ENCODE assay signal across 12 cellular contexts in genomic region chr14:99412122-99413061, GRCh38.
DNase-seq lines count a peak whose midpoint lies in the region; ATAC-seq and TF ChIP-seq lines count a peak whose summit lies in the region.
"Had no signal": no experiment of that assay in that cellular context is flagged by ENCODE, and none has a peak within 500 bp of the region (broad histone marks: within the 10 kb centered on the region; RNA-seq: fewer than 3 reads in every experiment).

No MANE protein-coding gene starts in this region.

- intact Hi-C loops in activated CD8-positive, alpha-beta T cell treated with anti-CD3 and anti-CD28 coated beads for 36 hours (cut with micrococcal nuclease), result loop anchor here (10.0 kb wide), 1 partner anchor 88 kb away; no protein-coding TSS in a partner anchor

- peak overlapping the region; percentile 58 for H3K27ac Mint-ChIP-seq in activated CD8-positive, alpha-beta T cell treated with anti-CD3 and anti-CD28 coated beads for 36 hours
- no peak overlapping the region for H3K27ac Mint-ChIP-seq in activated CD8-positive, alpha-beta T cell treated with anti-CD3 and anti-CD28 coated beads, Interleukin-2, amount 10 ng/mL, durations not matched to agents 7 days and 5 days
- peak overlapping the region; percentile 47 for H3K27ac Mint-ChIP-seq in activated T-cell treated with anti-CD3 and anti-CD28 coated beads, Interleukin-2, amount 50 U/mL, for 72 hours
- H3K27ac Mint-ChIP-seq: activated naive CD8-positive, alpha-beta T cell treated with anti-CD3 and anti-CD28 coated beads, Interleukin-2, amount 10 ng/mL, durations not matched to agents 7 days and 5 days had no signal

- H3K9ac ChIP-seq in iPS-18a (ENCODE audit: low read length), result no peak overlapping the region

- H3K36me3 ChIP-seq in iPS-18a (ENCODE audit: control insufficient read depth, low read depth, low read length), result no peaks in the 10 kb centered on the region
- peaks cover 2% of the 10 kb centered on the region; the same call in 1 of the 2 replicates for H3K36me3 ChIP-seq in SJCRH30

- no peaks in the 10 kb centered on the region for H3K9me3 ChIP-seq in iPS-18a (ENCODE audit: control insufficient read depth, low read depth, low read length)
- no peaks in the 10 kb centered on the region for H3K9me3 ChIP-seq in SJCRH30 (replicated peaks)

- H3K4me3 ChIP-seq in iPS-18a (ENCODE audit: low read length) (peak overlapping the region; percentile 25), SJCRH30 (no peak overlapping the region)

- CTCF ChIA-PET in activated CD8-positive, alpha-beta T cell treated with anti-CD3 and anti-CD28 coated beads for 36 hours (lab: Charles Lee), result interaction anchor here (0.7 to 8.6 kb wide), 5 partner anchors 11 to 93 kb away, joined by 3 to 145 read pairs (median 6); no protein-coding TSS in a partner anchor
- CTCF ChIA-PET in activated CD8-positive, alpha-beta T cell treated with anti-CD3 and anti-CD28 coated beads, Interleukin-2, amount 10 ng/mL, durations not matched to agents 7 days and 5 days (lab: Charles Lee), result interaction anchor here (0.8 to 6.2 kb wide), 6 partner anchors 8 to 93 kb away, joined by 3 to 28 read pairs (median 4); no protein-coding TSS in a partner anchor

- H3K4me1 ChIP-seq in iPS-18a (ENCODE audit: control insufficient read depth, low read depth, low read length) (peaks cover 70% of the 10 kb centered on the region), SJCRH30 (no peaks in the 10 kb centered on the region)

- peak; percentile 15 for DNase-seq in activated CD8-positive, alpha-beta T cell treated with anti-CD3 and anti-CD28 coated beads for 36 hours
- DNase-seq in activated CD8-positive, alpha-beta T cell treated with anti-CD3 and anti-CD28 coated beads, Interleukin-2, amount 10 ng/mL, durations not matched to agents 7 days and 5 days, result no peak
- DNase-seq in activated T-cell treated with anti-CD3 and anti-CD28 coated beads, Interleukin-2, amount 50 U/mL, for 72 hours, result peak; percentile 6 to 23
- DNase-seq in stimulated activated CD4-positive, alpha-beta T cell treated with anti-CD3 and anti-CD28 coated beads, Interleukin-4, amount 100 ng/mL, for 48 hours (ENCODE audit: low read depth in 2 of 2), result peak; percentile 16 to 40
- DNase-seq in SJCRH30, result no peak
- DNase-seq in activated CD8-positive, alpha-beta memory T cell treated with anti-CD3 and anti-CD28 coated beads, Interleukin-2, amount 50 U/mL, for 4 hours, result no peak
- DNase-seq: activated naive CD8-positive, alpha-beta T cell treated with anti-CD3 and anti-CD28 coated beads, Interleukin-2, amount 10 ng/mL, durations not matched to agents 7 days and 5 days; DMS79; erythroblast had no signal

- no peak for TF ChIP-seq CTCF in activated CD8-positive, alpha-beta T cell treated with anti-CD3 and anti-CD28 coated beads for 36 hours (IDR thresholded peaks at IDR 0.05)

- H3K27ac ChIP-seq in iPS-18a (ENCODE audit: low read length), result peak overlapping the region; percentile 0
- no peak overlapping the region for H3K27ac ChIP-seq in SJCRH30
- H3K27ac ChIP-seq: RWPE1 had no signal

- H3K4me1 Mint-ChIP-seq in activated CD8-positive, alpha-beta T cell treated with anti-CD3 and anti-CD28 coated beads for 36 hours (ENCODE audit: low read depth), result peaks cover 20% of the 10 kb centered on the region
- peaks cover 15% of the 10 kb centered on the region for H3K4me1 Mint-ChIP-seq in activated CD8-positive, alpha-beta T cell treated with anti-CD3 and anti-CD28 coated beads, Interleukin-2, amount 10 ng/mL, durations not matched to agents 7 days and 5 days (ENCODE audit: low read depth)
- peaks cover 32% of the 10 kb centered on the region for H3K4me1 Mint-ChIP-seq in activated T-cell treated with anti-CD3 and anti-CD28 coated beads, Interleukin-2, amount 50 U/mL, for 72 hours (ENCODE audit: low read depth)

- no peaks in the 10 kb centered on the region for H3K9me3 Mint-ChIP-seq in activated CD8-positive, alpha-beta T cell treated with anti-CD3 and anti-CD28 coated beads for 36 hours
- H3K9me3 Mint-ChIP-seq in activated CD8-positive, alpha-beta T cell treated with anti-CD3 and anti-CD28 coated beads, Interleukin-2, amount 10 ng/mL, durations not matched to agents 7 days and 5 days (ENCODE audit: insufficient read depth), result no peaks in the 10 kb centered on the region
- H3K9me3 Mint-ChIP-seq in activated T-cell treated with anti-CD3 and anti-CD28 coated beads, Interleukin-2, amount 50 U/mL, for 72 hours, result no peaks in the 10 kb centered on the region
- H3K9me3 Mint-ChIP-seq: activated naive CD8-positive, alpha-beta T cell treated with anti-CD3 and anti-CD28 coated beads, Interleukin-2, amount 10 ng/mL, durations not matched to agents 7 days and 5 days had no signal

- H3K27me3 Mint-ChIP-seq in activated CD8-positive, alpha-beta T cell treated with anti-CD3 and anti-CD28 coated beads for 36 hours, result no peaks in the 10 kb centered on the region
- H3K27me3 Mint-ChIP-seq in activated CD8-positive, alpha-beta T cell treated with anti-CD3 and anti-CD28 coated beads, Interleukin-2, amount 10 ng/mL, durations not matched to agents 7 days and 5 days (ENCODE audit: low read depth), result no peaks in the 10 kb centered on the region
- H3K27me3 Mint-ChIP-seq in activated T-cell treated with anti-CD3 and anti-CD28 coated beads, Interleukin-2, amount 50 U/mL, for 72 hours (ENCODE audit: low read depth), result no peaks in the 10 kb centered on the region
- H3K27me3 Mint-ChIP-seq: activated naive CD8-positive, alpha-beta T cell treated with anti-CD3 and anti-CD28 coated beads, Interleukin-2, amount 10 ng/mL, durations not matched to agents 7 days and 5 days had no signal

- peaks cover 11% of the 10 kb centered on the region for H3K36me3 Mint-ChIP-seq in activated CD8-positive, alpha-beta T cell treated with anti-CD3 and anti-CD28 coated beads for 36 hours (ENCODE audit: low read depth)
- peaks cover 32% of the 10 kb centered on the region for H3K36me3 Mint-ChIP-seq in activated CD8-positive, alpha-beta T cell treated with anti-CD3 and anti-CD28 coated beads, Interleukin-2, amount 10 ng/mL, durations not matched to agents 7 days and 5 days (ENCODE audit: low read depth)
- H3K36me3 Mint-ChIP-seq in activated T-cell treated with anti-CD3 and anti-CD28 coated beads, Interleukin-2, amount 50 U/mL, for 72 hours (ENCODE audit: insufficient read depth in 2 of 2), result peaks cover 0 to 3% of the 10 kb centered on the region in 2 donors

- no peak for ATAC-seq in activated CD8-positive, alpha-beta T cell treated with anti-CD3 and anti-CD28 coated beads for 36 hours
- no peak for ATAC-seq in activated CD8-positive, alpha-beta T cell treated with anti-CD3 and anti-CD28 coated beads, Interleukin-2, amount 10 ng/mL, durations not matched to agents 7 days and 5 days
- ATAC-seq in activated T-cell treated with anti-CD3 and anti-CD28 coated beads, Interleukin-2, amount 50 U/mL, for 72 hours (replicated peaks in 1 of 2), result peak; percentile 62 to 64
- ATAC-seq in GM21447 (IDR thresholded peaks at IDR 0.05; ENCODE audit: unreplicated experiment), result no peak

- H3K4me3 Mint-ChIP-seq in activated CD8-positive, alpha-beta T cell treated with anti-CD3 and anti-CD28 coated beads for 36 hours, result no peak overlapping the region
- no peak overlapping the region for H3K4me3 Mint-ChIP-seq in activated CD8-positive, alpha-beta T cell treated with anti-CD3 and anti-CD28 coated beads, Interleukin-2, amount 10 ng/mL, durations not matched to agents 7 days and 5 days
- H3K4me3 Mint-ChIP-seq in activated T-cell treated with anti-CD3 and anti-CD28 coated beads, Interleukin-2, amount 50 U/mL, for 72 hours, result peak overlapping the region; percentile 61 to 64
- H3K4me3 Mint-ChIP-seq: activated naive CD8-positive, alpha-beta T cell treated with anti-CD3 and anti-CD28 coated beads, Interleukin-2, amount 10 ng/mL, durations not matched to agents 7 days and 5 days had no signal

- no peaks in the 10 kb centered on the region for H3K27me3 ChIP-seq in iPS-18a (ENCODE audit: control insufficient read depth, insufficient read depth, low read length)
- no peaks in the 10 kb centered on the region for H3K27me3 ChIP-seq in SJCRH30

- POLR2A ChIA-PET in activated CD8-positive, alpha-beta T cell treated with anti-CD3 and anti-CD28 coated beads for 36 hours (lab: Charles Lee), result interaction anchor here (1.4 kb wide), 1 partner anchor 18 kb away, joined by 5 read pairs; no protein-coding TSS in a partner anchor
- POLR2A ChIA-PET in activated CD8-positive, alpha-beta T cell treated with anti-CD3 and anti-CD28 coated beads, Interleukin-2, amount 10 ng/mL, durations not matched to agents 7 days and 5 days (lab: Charles Lee), result no interaction called here

Comparison
In these comparisons a context has a peak if more than half of its experiments do, and no peak if none do; other contexts are left out.
1. DNase-seq: peak in activated CD8-positive, alpha-beta T cell treated with anti-CD3 and anti-CD28 coated beads for 36 hours (single experiment), activated T-cell treated with anti-CD3 and anti-CD28 coated beads, Interleukin-2, amount 50 U/mL, for 72 hours (2 of 2) and stimulated activated CD4-positive, alpha-beta T cell treated with anti-CD3 and anti-CD28 coated beads, Interleukin-4, amount 100 ng/mL, for 48 hours (2 of 2); none in activated CD8-positive, alpha-beta T cell treated with anti-CD3 and anti-CD28 coated beads, Interleukin-2, amount 10 ng/mL, durations not matched to agents 7 days and 5 days (single experiment), SJCRH30 (0 of 2) and activated CD8-positive, alpha-beta memory T cell treated with anti-CD3 and anti-CD28 coated beads, Interleukin-2, amount 50 U/mL, for 4 hours (single experiment).
2. ATAC-seq: peak in activated T-cell treated with anti-CD3 and anti-CD28 coated beads, Interleukin-2, amount 50 U/mL, for 72 hours (2 of 2); none in activated CD8-positive, alpha-beta T cell treated with anti-CD3 and anti-CD28 coated beads for 36 hours (single experiment), activated CD8-positive, alpha-beta T cell treated with anti-CD3 and anti-CD28 coated beads, Interleukin-2, amount 10 ng/mL, durations not matched to agents 7 days and 5 days (single experiment) and GM21447 (single experiment).
3. H3K4me3 Mint-ChIP-seq: peak in activated T-cell treated with anti-CD3 and anti-CD28 coated beads, Interleukin-2, amount 50 U/mL, for 72 hours (2 of 2); none in activated CD8-positive, alpha-beta T cell treated with anti-CD3 and anti-CD28 coated beads for 36 hours (single experiment) and activated CD8-positive, alpha-beta T cell treated with anti-CD3 and anti-CD28 coated beads, Interleukin-2, amount 10 ng/mL, durations not matched to agents 7 days and 5 days (single experiment).